Comparison of ENCODE assay signal across 21 cellular contexts in the genomic region with DNA sequence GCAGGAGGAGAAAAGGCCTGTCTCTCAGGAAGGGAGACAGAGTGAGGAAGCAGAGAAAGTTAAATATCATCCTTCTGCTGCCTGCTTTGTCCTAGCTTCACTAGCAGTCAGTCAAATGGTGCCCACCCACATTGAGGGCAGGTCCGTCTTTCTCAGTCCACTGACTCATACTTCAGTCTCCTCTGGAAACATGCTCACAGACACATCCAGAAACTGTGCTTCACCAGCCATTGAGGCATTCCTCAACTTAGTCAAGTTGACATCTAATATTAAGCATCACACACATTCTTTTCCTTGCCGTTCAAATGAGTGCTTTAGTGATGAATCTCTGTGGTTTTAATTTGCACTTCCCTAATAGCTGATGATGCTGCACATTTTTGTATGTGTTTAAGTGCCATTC.
"Had no signal": no experiment of that assay in that cellular context is flagged by ENCODE, and none has a peak within 500 bp of the region (broad histone marks: within the 10 kb centered on the region; RNA-seq: fewer than 3 reads in every experiment).

No MANE protein-coding gene starts in this region.

- H3K4me1 Mint-ChIP-seq: activated CD4-positive, alpha-beta T cell treated with anti-CD3 and anti-CD28 coated beads for 36 hours; WTC11 had no signal

- H3K36me3 ChIP-seq: adrenal gland, colonic mucosa, gastrocnemius medialis, heart left ventricle, lower lobe of right lung, tibial artery had no signal

- H3K4me3 Mint-ChIP-seq: activated CD4-positive, alpha-beta T cell treated with anti-CD3 and anti-CD28 coated beads for 36 hours; natural killer cell treated with Interleukin-12 subunit alpha and Interleukin-12 subunit beta and Interleukin-15 and Interleukin-18, amount 100 ng/mL, for 72 hours; WTC11 had no signal

- H3K36me3 Mint-ChIP-seq: activated naive CD4-positive, alpha-beta T cell treated with anti-CD3 and anti-CD28 coated beads, Interleukin-2, amount 50 U/mL, for 72 hours; natural killer cell treated with Interleukin-12 subunit alpha and Interleukin-12 subunit beta and Interleukin-15 and Interleukin-18, amount 100 ng/mL, for 72 hours had no signal

- H3K27me3 Mint-ChIP-seq: activated CD4-positive, alpha-beta T cell treated with anti-CD3 and anti-CD28 coated beads for 36 hours; natural killer cell treated with Interleukin-12 subunit alpha and Interleukin-12 subunit beta and Interleukin-15 and Interleukin-18, amount 100 ng/mL, for 72 hours had no signal

- H3K27me3 ChIP-seq: adrenal gland, body of pancreas, colonic mucosa, gastrocnemius medialis, heart left ventricle, tibial artery had no signal

- H3K4me3 ChIP-seq: adrenal gland, body of pancreas, colonic mucosa, gastrocnemius medialis, heart left ventricle, lower lobe of right lung, tibial artery had no signal

- DNase-seq: activated CD4-positive, alpha-beta T cell treated with anti-CD3 and anti-CD28 coated beads for 36 hours; activated CD4-positive, alpha-beta T cell treated with anti-CD3 and anti-CD28 coated beads, Interleukin-2, amount 50 U/mL, for 48 hours; activated gamma-delta T cell; adrenal gland; body of pancreas; central memory CD4-positive, alpha-beta T cell; colonic mucosa; gastrocnemius medialis; heart left ventricle; left colon; lower lobe of right lung; posterior cingulate gyrus; stimulated activated CD8-positive, alpha-beta memory T cell treated with anti-CD3 and anti-CD28 coated beads, Interleukin-4, amount 100 ng/mL, for 48 hours; stimulated activated naive CD8-positive, alpha-beta T cell treated with anti-CD3 and anti-CD28 coated beads, Interleukin-15, Interleukin-2, amounts not matched to agents 100 U/mL and 50 U/mL, for 24 hours; substantia nigra; SW 1271; T-helper 2 cell; tibial artery had no signal

- H3K27ac Mint-ChIP-seq: activated CD4-positive, alpha-beta T cell treated with anti-CD3 and anti-CD28 coated beads for 36 hours; activated naive CD4-positive, alpha-beta T cell treated with anti-CD3 and anti-CD28 coated beads, Interleukin-2, amount 50 U/mL, for 72 hours; natural killer cell treated with Interleukin-12 subunit alpha and Interleukin-12 subunit beta and Interleukin-15 and Interleukin-18, amount 100 ng/mL, for 72 hours; WTC11 had no signal

- H3K27ac ChIP-seq: adrenal gland, body of pancreas, colonic mucosa, gastrocnemius medialis, heart left ventricle, lower lobe of right lung, tibial artery had no signal
